ENCODE assay signal across 11 cellular contexts in the genomic region with DNA sequence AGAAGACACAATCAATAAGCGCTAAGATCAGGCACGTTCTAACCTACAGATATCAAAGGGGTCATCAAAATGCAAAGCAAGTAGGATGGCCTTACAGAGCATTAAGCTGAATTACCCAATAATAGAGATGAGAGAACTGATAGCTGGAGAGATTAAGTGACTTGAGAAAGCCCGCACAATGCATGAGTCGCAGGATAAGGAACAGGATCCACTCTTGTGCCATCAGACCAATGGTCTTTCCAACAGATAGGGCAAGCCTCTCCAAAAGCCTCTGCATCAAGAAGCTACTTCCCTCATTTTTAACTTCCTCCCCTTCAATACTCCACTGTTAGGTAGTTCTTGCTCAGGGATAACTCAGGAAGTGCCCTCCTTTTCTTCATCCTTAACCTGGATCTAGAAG. TPM values are rescaled to one million over a fixed set of nuclear protein-coding genes. Genes with fewer than 3 reads are reported as not detected.
A peak's percentile ranks its signal among the peaks of the same experiment; 100 is the strongest.
DNase-seq lines count a peak whose midpoint lies in the region; ATAC-seq and TF ChIP-seq lines count a peak whose summit lies in the region.
"Had no signal": no experiment of that assay in that cellular context is flagged by ENCODE, and none has a peak within 500 bp of the region (broad histone marks: within the 10 kb centered on the region; RNA-seq: fewer than 3 reads in every experiment).

No MANE protein-coding gene starts in this region.

- H3K36me3 ChIP-seq in RWPE2 (ENCODE audit: low read depth) (peaks cover 29% of the 10 kb centered on the region), smooth muscle cell (ENCODE audit: low read depth) (no peaks in the 10 kb centered on the region)

- H3F3A ChIP-seq in smooth muscle cell (ENCODE audit: low read depth), result peaks cover 6% of the 10 kb centered on the region

- no peak overlapping the region for H3K4me3 ChIP-seq in RWPE2 (ENCODE audit: severe bottlenecking)
- H3K4me3 ChIP-seq in epithelial cell of esophagus (ENCODE audit: low read length), result peak overlapping the region; percentile 93
- peak overlapping the region; percentile 93 for H3K4me3 ChIP-seq in smooth muscle cell

- ATAC-seq in activated T-cell treated with anti-CD3 and anti-CD28 coated beads, Interleukin-2, amount 50 U/mL, for 4 hours, result no peak
- no peak; the same call in 2 of the 3 replicates for ATAC-seq in RWPE2 (ENCODE audit: low read depth)

- H3K36me3 Mint-ChIP-seq in activated T-cell treated with anti-CD3 and anti-CD28 coated beads, Interleukin-2, amount 50 U/mL, for 4 hours (ENCODE audit: insufficient read depth), result peaks cover 17% of the 10 kb centered on the region

- peaks cover 37% of the 10 kb centered on the region for H3K4me1 Mint-ChIP-seq in activated T-cell treated with anti-CD3 and anti-CD28 coated beads, Interleukin-2, amount 50 U/mL, for 4 hours (ENCODE audit: low read depth)

- H3K4me3 Mint-ChIP-seq in activated T-cell treated with anti-CD3 and anti-CD28 coated beads, Interleukin-2, amount 50 U/mL, for 4 hours, result peak overlapping the region; percentile 90

- H3K9ac ChIP-seq in smooth muscle cell (ENCODE audit: low read depth), result no peak overlapping the region

- 48% methylated on average over 4 of the region's 4 CpGs for WGBS in smooth muscle cell (ENCODE audit: low lambda C conversion rate)

- H3K27me3 Mint-ChIP-seq in activated T-cell treated with anti-CD3 and anti-CD28 coated beads, Interleukin-2, amount 50 U/mL, for 4 hours (ENCODE audit: low read depth), result no peaks in the 10 kb centered on the region

- peak overlapping the region; percentile 99 for H3K4me2 ChIP-seq in smooth muscle cell

- peaks cover 4% of the 10 kb centered on the region for H3K9me3 Mint-ChIP-seq in activated T-cell treated with anti-CD3 and anti-CD28 coated beads, Interleukin-2, amount 50 U/mL, for 4 hours

- TF ChIP-seq CTCF in RWPE2 (IDR thresholded peaks at IDR 0.05; ENCODE audit: poor library complexity, severe bottlenecking), result no peak
- TF ChIP-seq CTCF in epithelial cell of esophagus (IDR thresholded peaks at IDR 0.05; ENCODE audit: insufficient read depth, low read depth, low read length, missing control alignments), result no peak
- no peak for TF ChIP-seq CTCF in smooth muscle cell (IDR thresholded peaks at IDR 0.05; ENCODE audit: borderline replicate concordance, insufficient read depth, poor library complexity, severe bottlenecking)

- H3K9me3 ChIP-seq in RWPE2 (ENCODE audit: severe bottlenecking) (no peaks in the 10 kb centered on the region), smooth muscle cell (replicated peaks; ENCODE audit: low read depth) (no peaks in the 10 kb centered on the region)

- H3K79me2 ChIP-seq in smooth muscle cell (ENCODE audit: low read depth), result peaks cover 51% of the 10 kb centered on the region

- H3K27me3 ChIP-seq in RWPE2 (ENCODE audit: insufficient read depth, poor library complexity, severe bottlenecking), result no peaks in the 10 kb centered on the region
- H3K27me3 ChIP-seq in smooth muscle cell (ENCODE audit: low read depth), result no peaks in the 10 kb centered on the region

- no peak overlapping the region for H2AFZ ChIP-seq in smooth muscle cell (ENCODE audit: low read depth)

- peaks cover 23% of the 10 kb centered on the region for H4K20me1 ChIP-seq in smooth muscle cell (ENCODE audit: low read depth)

- H3K4me1 ChIP-seq in RWPE2 (ENCODE audit: insufficient read depth, poor library complexity, severe bottlenecking), result peaks cover 24% of the 10 kb centered on the region
- H3K4me1 ChIP-seq in smooth muscle cell (ENCODE audit: low read depth), result peaks cover 27% of the 10 kb centered on the region

- peak overlapping the region; percentile 61 for H3K27ac ChIP-seq in RWPE2 (ENCODE audit: poor library complexity, severe bottlenecking)
- peak overlapping the region; percentile 21 for H3K27ac ChIP-seq in smooth muscle cell (ENCODE audit: low read depth)

- DNase-seq in activated T-cell treated with anti-CD3 and anti-CD28 coated beads, Interleukin-2, amount 50 U/mL, for 4 hours, result no peak
- no peak for DNase-seq in activated T-cell treated with anti-CD3 and anti-CD28 coated beads, Interleukin-2, amount 50 U/mL, for 1 hour
- no peak for DNase-seq in RWPE2 (ENCODE audit: low spot score)
- DNase-seq in epithelial cell of esophagus (ENCODE audit: low read depth), result peak; percentile 48
- no peak for DNase-seq in smooth muscle cell (lab: John Stamatoyannopoulos, UW; ENCODE audit: unreplicated experiment)
- no peak for DNase-seq in central memory CD4-positive, alpha-beta T cell
- no peak for DNase-seq in GOT3 (lab: John Stamatoyannopoulos, UW)
- DNase-seq in NCI-H2196 treated with DMSO at 0.1 percent for 48 hours (lab: John Stamatoyannopoulos, UW; ENCODE audit: unreplicated experiment), result no peak
- DNase-seq: C1 segment of cervical spinal cord, NCI-H2227 treated with DMSO at 0.1 percent for 48 hours, occipital lobe had no signal

RNA-seq across cellular contexts. Expression of gene CHML, which starts 2.6 kb away (rescaled TPM):
- 10 to 100 TPM; 27.2 to 46.7 (median 28.9) TPM for total RNA-seq in activated T-cell treated with anti-CD3 and anti-CD28 coated beads, Interleukin-2, amount 50 U/mL, for 4 hours
- 11.3 and 11.5 TPM in 2 replicates for total RNA-seq in smooth muscle cell
- 2.3 and 3.9 TPM in 2 replicates for polyA plus RNA-seq in smooth muscle cell

RNA-seq across cellular contexts. Expression of gene OPN3, which starts 2.6 kb away (rescaled TPM):
- 1 to 10 TPM; 6.2 to 8.5 (median 6.9) TPM for total RNA-seq in activated T-cell treated with anti-CD3 and anti-CD28 coated beads, Interleukin-2, amount 50 U/mL, for 4 hours
- total RNA-seq in smooth muscle cell, result 28.6 and 33.0 TPM in 2 replicates
- 24.8 and 29.9 TPM in 2 replicates for polyA plus RNA-seq in smooth muscle cell

RNA-seq across cellular contexts. Expression of gene WDR64, which starts 14.5 kb away (rescaled TPM):
- total RNA-seq in activated T-cell treated with anti-CD3 and anti-CD28 coated beads, Interleukin-2, amount 50 U/mL, for 4 hours, result under 1 TPM in 2 of 3 donors, not detected in 1; 0.13 to 0.14 TPM
- not detected in 2 replicates for total RNA-seq in smooth muscle cell
- polyA plus RNA-seq in smooth muscle cell, result 0.44 TPM in 1 of 2 replicates, not detected in the other
- total RNA-seq: occipital lobe had no signal
